In the genomic region with DNA sequence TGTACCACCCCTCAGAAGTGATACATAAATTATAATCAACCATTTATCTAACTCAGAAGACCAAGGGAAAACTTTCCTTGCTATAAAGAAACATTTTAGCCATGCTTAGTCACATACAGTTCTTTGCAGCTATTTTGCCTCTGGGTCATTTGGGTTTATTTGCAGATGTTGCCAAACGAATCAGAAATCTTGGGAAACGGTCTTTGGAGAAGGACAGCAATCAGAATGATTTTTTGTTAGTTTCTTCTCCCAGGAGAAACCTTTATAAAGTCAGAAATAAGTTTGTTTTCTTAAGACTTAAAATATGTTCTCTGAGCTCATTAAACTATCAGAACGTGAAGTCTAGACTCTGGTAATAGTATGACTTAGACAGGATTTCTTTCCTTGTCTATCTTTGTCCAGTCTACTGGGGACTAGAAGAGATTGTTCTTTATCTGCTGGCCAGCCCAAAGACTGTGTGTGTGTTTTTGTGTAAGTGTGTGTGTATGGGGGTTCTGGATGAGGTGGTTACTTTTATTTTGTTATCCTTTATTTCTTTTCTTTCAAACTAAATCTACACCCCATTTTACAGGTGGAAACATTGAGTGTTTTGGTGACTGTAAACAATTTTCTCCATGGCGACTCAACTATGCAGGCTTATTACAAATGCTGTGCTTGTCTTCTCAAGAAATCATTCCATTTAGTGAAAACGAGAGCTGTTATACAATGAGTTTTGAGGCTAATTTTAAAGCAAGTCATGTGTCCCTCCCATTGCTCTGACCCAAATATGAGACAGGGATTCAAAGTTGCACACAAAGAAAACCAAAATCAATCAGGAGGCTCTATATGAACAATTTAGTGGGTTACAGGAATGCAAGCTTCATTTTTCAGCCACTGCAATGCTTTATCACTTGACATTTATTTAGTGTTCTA, we compare ENCODE assay signal across 13 cellular contexts.
DNase-seq lines count a peak whose midpoint lies in the region; ATAC-seq and TF ChIP-seq lines count a peak whose summit lies in the region.
"Had no signal": no experiment of that assay in that cellular context is flagged by ENCODE, and none has a peak within 500 bp of the region (broad histone marks: within the 10 kb centered on the region; RNA-seq: fewer than 3 reads in every experiment).

No MANE protein-coding gene starts in this region.

- DNase-seq in HCEC 1CT, result peak; percentile 6
- DNase-seq in brain microvascular endothelial cell, result no peak
- DNase-seq in heart right ventricle, result no peak
- peak; percentile 64 for DNase-seq in skeletal muscle cell (ENCODE audit: low read depth)
- DNase-seq in NCI-H2029 treated with DMSO at 0.1 percent for 48 hours (lab: John Stamatoyannopoulos, UW), result no peak
- DNase-seq in cerebellum (ENCODE audit: low spot score), result no peak
- DNase-seq in RWPE1 (ENCODE audit: low spot score), result no peak
- DNase-seq: activated naive CD8-positive, alpha-beta T cell treated with anti-CD3 and anti-CD28 coated beads, Interleukin-2, amount 50 U/mL, for 24 hours; CD8-positive, alpha-beta memory T cell; GOT3; NCI-H2081 treated with DMSO at 0.1 percent for 48 hours; stimulated activated naive B cell treated with anti-CD40 and anti-IgM and Interleukin-4, amounts not matched to agents 10 μg/mL and 1 μg/mL and 100 μg/mL, for 72 hours had no signal

- POLR2A ChIA-PET in RWPE1 (lab: Yijun Ruan, JAX; ENCODE audit: low non-redundant PET), result interaction anchor here (0.6 kb wide), 1 partner anchor 33 kb away, joined by 4 read pairs; no protein-coding TSS in a partner anchor

- CTCF ChIA-PET in RWPE1 (lab: Yijun Ruan, JAX), result no interaction called here

- H3K27me3 ChIP-seq in brain microvascular endothelial cell (replicated peaks) (no peaks in the 10 kb centered on the region), heart right ventricle (no peaks in the 10 kb centered on the region)

- 57 to 72% methylated on average over 5 of the region's 5 CpGs for WGBS in heart right ventricle, 2 donors

- H3K9me3 ChIP-seq in heart right ventricle, result no peaks in the 10 kb centered on the region

- H3K27ac ChIP-seq in brain microvascular endothelial cell (peak overlapping the region; percentile 50), heart right ventricle (peak overlapping the region in 7 of 10 donors; percentile 7 to 67 (median 39)), RWPE1 (no peak overlapping the region)

- intact Hi-C loops in heart right ventricle (cut with DNase I), result loop anchor here in 1 of 10 donors (5.0 kb wide), 1 partner anchor 74 kb away; no protein-coding TSS in a partner anchor

- peaks cover 0 to 19% (median 3%) of the 10 kb centered on the region in 9 donors for H3K4me1 ChIP-seq in heart right ventricle

- TF ChIP-seq CTCF in brain microvascular endothelial cell (IDR thresholded peaks at IDR 0.05; ENCODE audit: low read depth, low read length, missing control alignments) (no peak), heart right ventricle (IDR thresholded peaks at IDR 0.05) (no peak), RWPE1 (conservative IDR thresholded peaks at IDR 0.05; ENCODE audit: low read depth) (no peak)

- in situ Hi-C loops in brain microvascular endothelial cell (cut with HindIII; ENCODE audit: low pct_ligation_motif_present, low sequenced_read_pairs), result no loop called here

- peak in 7 of 8 donors; percentile 50 to 87 (median 74) for ATAC-seq in heart right ventricle
- ATAC-seq in HG03097 (IDR thresholded peaks at IDR 0.05; ENCODE audit: low FRiP score, unreplicated experiment), result no peak

- H3K36me3 ChIP-seq in brain microvascular endothelial cell (replicated peaks), result no peaks in the 10 kb centered on the region
- no peaks in the 10 kb centered on the region for H3K36me3 ChIP-seq in heart right ventricle

- H3K4me3 ChIP-seq in brain microvascular endothelial cell (ENCODE audit: low read depth, low read length) (no peak overlapping the region), heart right ventricle (no peak overlapping the region), skeletal muscle cell (ENCODE audit: low read depth, low read length) (no peak overlapping the region)

Comparison
In these comparisons a context has a peak if more than half of its experiments do, and no peak if none do; other contexts are left out.
1. DNase-seq: peak in HCEC 1CT (single experiment) and skeletal muscle cell (single experiment); none in brain microvascular endothelial cell (single experiment), heart right ventricle (0 of 2), NCI-H2029 treated with DMSO at 0.1 percent for 48 hours (single experiment), cerebellum (single experiment) and RWPE1 (single experiment).